In genomic region chr13:47478985-47479384, GRCh38 we compare ENCODE assay signal across 17 cellular contexts.
"Had no signal": no experiment of that assay in that cellular context is flagged by ENCODE, and none has a peak within 500 bp of the region (broad histone marks: within the 10 kb centered on the region; RNA-seq: fewer than 3 reads in every experiment).

No MANE protein-coding gene starts in this region.

- H3K4me3 ChIP-seq: body of pancreas, coronary artery, heart left ventricle, prostate gland, suprapubic skin had no signal

- H3K27me3 ChIP-seq: body of pancreas, heart left ventricle, suprapubic skin had no signal

- DNase-seq: activated CD4-positive, alpha-beta T cell treated with anti-CD3 and anti-CD28 coated beads, Interleukin-2, amount 10 ng/mL, durations not matched to agents 7 days and 5 days; activated CD4-positive, CD25-positive, alpha-beta regulatory T cell; activated CD8-positive, alpha-beta memory T cell treated with anti-CD3 and anti-CD28 coated beads, Interleukin-2, amount 50 U/mL, for 48 hours; activated gamma-delta T cell; activated T-cell treated with anti-CD3 and anti-CD28 coated beads, Interleukin-2, amount 50 U/mL, for 72 hours; amniotic stem cell; effector CD4-positive, alpha-beta T cell; immature natural killer cell; midbrain; stimulated activated naive CD8-positive, alpha-beta T cell treated with anti-CD3 and anti-CD28 coated beads, Interleukin-15, Interleukin-2, amounts not matched to agents 100 U/mL and 50 U/mL, for 24 hours; trophoblast cell had no signal

- H3K27ac ChIP-seq: body of pancreas, coronary artery, heart left ventricle, prostate gland, suprapubic skin had no signal

- ATAC-seq: activated T-cell treated with anti-CD3 and anti-CD28 coated beads, Interleukin-2, amount 50 U/mL, for 72 hours; body of pancreas; heart left ventricle; sciatic nerve; stimulated activated naive CD8-positive, alpha-beta T cell treated with anti-CD3 and anti-CD28 coated beads, Interleukin-15, Interleukin-2, amounts not matched to agents 100 U/mL and 50 U/mL, for 24 hours had no signal

- H3K36me3 ChIP-seq: heart left ventricle, prostate gland, suprapubic skin had no signal

- H3K4me1 ChIP-seq: body of pancreas, heart left ventricle, prostate gland, suprapubic skin had no signal

- H3K9me3 ChIP-seq: body of pancreas, heart left ventricle, prostate gland, suprapubic skin had no signal
